25 cellular contexts compared by ENCODE assay signal in the genomic region with DNA sequence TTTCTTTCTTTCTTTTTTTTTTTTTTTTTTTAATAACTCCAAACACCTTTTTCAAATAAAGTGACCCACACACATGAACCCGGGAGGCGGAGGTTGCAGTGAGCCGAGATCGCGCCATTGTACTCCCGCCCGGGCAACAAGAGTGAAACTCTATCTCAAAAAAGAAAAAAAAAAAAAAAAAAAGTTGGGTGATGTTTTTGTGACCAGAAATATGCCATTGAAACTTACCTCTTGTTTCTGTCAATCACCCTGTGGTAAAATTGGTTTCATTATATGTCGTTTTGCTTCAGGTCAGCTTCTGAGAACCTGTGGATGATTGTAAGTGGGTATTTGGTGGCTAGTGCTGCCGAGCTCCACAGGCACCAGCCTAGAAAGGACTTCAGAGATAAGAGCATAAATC.
DNase-seq lines count a peak whose midpoint lies in the region; ATAC-seq, FAIRE-seq and TF ChIP-seq lines count a peak whose summit lies in the region.
"Had no signal": no experiment of that assay in that cellular context is flagged by ENCODE, and none has a peak within 500 bp of the region (broad histone marks: within the 10 kb centered on the region; RNA-seq: fewer than 3 reads in every experiment).

No MANE protein-coding gene starts in this region.

- H3K36me3 Mint-ChIP-seq in T-helper 1 cell treated with Interleukin-12 subunit alpha and Interleukin-12 subunit beta and Interleukin-4 antibody, amounts not matched to agents 30 μg/mL and 1 μg/mL, for 36 hours (ENCODE audit: low read depth) = peaks cover 7% of the 10 kb centered on the region
- no peaks in the 10 kb centered on the region for H3K36me3 Mint-ChIP-seq in Calu3 (ENCODE audit: insufficient read depth, unreplicated experiment)

- TF ChIP-seq CTCF in GM06990 (IDR thresholded peaks at IDR 0.05; ENCODE audit: insufficient read depth, low read length, poor library complexity, severe bottlenecking) (no peak), D721Med (IDR thresholded peaks at IDR 0.05; ENCODE audit: insufficient read depth, missing control alignments) (no peak), Calu3 (IDR thresholded peaks at IDR 0.05; ENCODE audit: unreplicated experiment) (no peak)

- BruUV-seq in Calu3 (replicated peaks; lab: Mats Ljungman, UMichigan) = no TSS peak

- H3K36me3 ChIP-seq in GM06990 (ENCODE audit: control insufficient read depth, insufficient read depth, low read length) = peaks cover 10% of the 10 kb centered on the region

- CTCF ChIA-PET in Calu3 (lab: Charles Lee) = no interaction called here

- peak overlapping the region; percentile 39 for H3K4me3 ChIP-seq in GM06990 (replicated peaks; ENCODE audit: low read depth, low read length)
- H3K4me3 ChIP-seq: GM23248, hepatocyte, lung, SK-N-MC, tibial artery had no signal

- H3K27ac Mint-ChIP-seq in T-helper 1 cell treated with Interleukin-12 subunit alpha and Interleukin-12 subunit beta and Interleukin-4 antibody, amounts not matched to agents 30 μg/mL and 1 μg/mL, for 36 hours = peak overlapping the region; percentile 56
- no peak overlapping the region for H3K27ac Mint-ChIP-seq in Calu3 (ENCODE audit: unreplicated experiment)

- ATAC-seq in GM21825 (IDR thresholded peaks at IDR 0.05; ENCODE audit: unreplicated experiment) (peak; percentile 67), HG03097 (IDR thresholded peaks at IDR 0.05; ENCODE audit: low FRiP score, unreplicated experiment) (no peak)

- peaks cover 12% of the 10 kb centered on the region for H3K4me1 Mint-ChIP-seq in T-helper 1 cell treated with Interleukin-12 subunit alpha and Interleukin-12 subunit beta and Interleukin-4 antibody, amounts not matched to agents 30 μg/mL and 1 μg/mL, for 36 hours (ENCODE audit: low read depth)
- no peaks in the 10 kb centered on the region for H3K4me1 Mint-ChIP-seq in Calu3 (ENCODE audit: low read depth, unreplicated experiment)

- H3K27me3 ChIP-seq in GM06990 (replicated peaks; ENCODE audit: control insufficient read depth, insufficient read depth, low read length) = no peaks in the 10 kb centered on the region
- H3K27me3 ChIP-seq: hepatocyte, tibial artery had no signal

- DNase-seq in GM06990 (ENCODE audit: extremely low read depth, insufficient read length) (peak; percentile 64), GM18507 (ENCODE audit: extremely low spot score, insufficient read length, low read depth) (no peak), D721Med (ENCODE audit: insufficient read length, low spot score) (no peak), LoVo (ENCODE audit: low spot score) (no peak), Calu3 (no peak)
- DNase-seq: ACHN; activated CD4-positive, alpha-beta T cell treated with anti-CD3 and anti-CD28 coated beads for 1 hour; activated CD8-positive, alpha-beta memory T cell treated with anti-CD3 and anti-CD28 coated beads, Interleukin-2, amount 50 U/mL, for 4 hours; dermis blood vessel endothelial cell; DMS153; foreskin fibroblast; islet precursor cell; MV-4-11; NCI-H187; occipital lobe; stimulated activated naive CD4-positive, alpha-beta T cell; T-helper 9 cell; tibial artery had no signal

- FAIRE-seq in GM18507 (lab: Jason Lieb, UNC) (peak; percentile 62), D721Med (lab: Jason Lieb, UNC) (no peak)

- intact Hi-C loops in Calu3 (cut with micrococcal nuclease; ENCODE audit: unreplicated experiment) = no loop called here

- H3K27me3 Mint-ChIP-seq in T-helper 1 cell treated with Interleukin-12 subunit alpha and Interleukin-12 subunit beta and Interleukin-4 antibody, amounts not matched to agents 30 μg/mL and 1 μg/mL, for 36 hours (ENCODE audit: low read depth) = no peaks in the 10 kb centered on the region
- no peaks in the 10 kb centered on the region for H3K27me3 Mint-ChIP-seq in Calu3 (ENCODE audit: unreplicated experiment)

- H3K4me3 Mint-ChIP-seq in T-helper 1 cell treated with Interleukin-12 subunit alpha and Interleukin-12 subunit beta and Interleukin-4 antibody, amounts not matched to agents 30 μg/mL and 1 μg/mL, for 36 hours = no peak overlapping the region
- H3K4me3 Mint-ChIP-seq in Calu3 (ENCODE audit: low read depth, unreplicated experiment) = no peak overlapping the region

- no peaks in the 10 kb centered on the region for H3K9me3 Mint-ChIP-seq in T-helper 1 cell treated with Interleukin-12 subunit alpha and Interleukin-12 subunit beta and Interleukin-4 antibody, amounts not matched to agents 30 μg/mL and 1 μg/mL, for 36 hours
- no peaks in the 10 kb centered on the region for H3K9me3 Mint-ChIP-seq in Calu3 (ENCODE audit: low read depth, unreplicated experiment)
